ENCODE assay signal across 1 cellular context in the genomic region with DNA sequence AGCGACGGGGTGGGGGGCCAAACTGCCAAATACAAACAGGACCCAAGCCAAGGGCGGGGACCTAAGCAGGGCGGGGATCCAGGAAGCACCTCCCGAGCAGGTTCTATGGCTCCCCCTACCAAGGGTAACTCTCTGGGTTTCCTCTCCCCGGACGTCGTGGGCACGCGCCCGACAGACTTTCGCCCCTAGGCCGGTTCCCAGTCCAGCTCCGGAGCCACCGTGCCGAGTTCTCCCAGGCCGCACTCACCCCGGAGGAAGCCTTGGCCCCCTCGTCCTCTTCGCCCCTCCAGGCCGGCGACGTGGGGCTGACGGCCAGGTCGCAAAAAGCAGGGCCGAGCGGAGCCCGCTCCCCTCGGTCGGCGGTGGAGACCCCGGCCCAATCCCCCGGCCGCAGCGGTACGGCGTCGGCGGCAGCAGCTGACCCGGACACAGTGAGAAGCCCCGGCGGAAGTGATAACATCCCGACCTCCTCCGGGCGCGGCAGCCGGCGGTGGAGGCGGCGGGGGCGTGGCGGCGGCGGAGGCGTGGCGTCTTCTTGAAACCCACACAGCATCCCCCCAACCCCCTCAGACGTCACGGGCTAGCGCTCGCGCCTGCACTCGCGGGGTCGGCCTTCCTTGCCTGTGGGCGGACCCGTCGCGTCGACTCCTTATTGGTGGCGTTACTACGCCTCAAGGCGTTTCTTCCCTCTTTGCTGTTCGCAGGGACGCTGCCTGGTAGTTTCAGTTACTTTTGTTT.
TF ChIP-seq lines count a peak whose summit lies in the region.

A gene with protein sequence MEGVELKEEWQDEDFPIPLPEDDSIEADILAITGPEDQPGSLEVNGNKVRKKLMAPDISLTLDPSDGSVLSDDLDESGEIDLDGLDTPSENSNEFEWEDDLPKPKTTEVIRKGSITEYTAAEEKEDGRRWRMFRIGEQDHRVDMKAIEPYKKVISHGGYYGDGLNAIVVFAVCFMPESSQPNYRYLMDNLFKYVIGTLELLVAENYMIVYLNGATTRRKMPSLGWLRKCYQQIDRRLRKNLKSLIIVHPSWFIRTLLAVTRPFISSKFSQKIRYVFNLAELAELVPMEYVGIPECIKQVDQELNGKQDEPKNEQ (minus strand): TSS at position 433 of the 738 bp plus-strand sequence. CDS start 6,863 bp downstream, outside the sequence.

TF ChIP-seq in GM23338, 12 proteins besides CTCF, POLR2A, EP300 and RAD21 (continued from another document):
- TF ChIP-seq ZNF462 (CRISPR knock-in tag; IDR thresholded peaks at IDR 0.05): no peak
- no peak for TF ChIP-seq EZH2phosphoT487 (IDR thresholded peaks at IDR 0.05; ENCODE audit: unreplicated experiment)
- no peak for TF ChIP-seq NANOG (IDR thresholded peaks at IDR 0.05; ENCODE audit: borderline replicate concordance)
- TF ChIP-seq, protein P1, sequence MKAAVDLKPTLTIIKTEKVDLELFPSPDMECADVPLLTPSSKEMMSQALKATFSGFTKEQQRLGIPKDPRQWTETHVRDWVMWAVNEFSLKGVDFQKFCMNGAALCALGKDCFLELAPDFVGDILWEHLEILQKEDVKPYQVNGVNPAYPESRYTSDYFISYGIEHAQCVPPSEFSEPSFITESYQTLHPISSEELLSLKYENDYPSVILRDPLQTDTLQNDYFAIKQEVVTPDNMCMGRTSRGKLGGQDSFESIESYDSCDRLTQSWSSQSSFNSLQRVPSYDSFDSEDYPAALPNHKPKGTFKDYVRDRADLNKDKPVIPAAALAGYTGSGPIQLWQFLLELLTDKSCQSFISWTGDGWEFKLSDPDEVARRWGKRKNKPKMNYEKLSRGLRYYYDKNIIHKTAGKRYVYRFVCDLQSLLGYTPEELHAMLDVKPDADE (IDR thresholded peaks at IDR 0.05): peak; percentile 86
- TF ChIP-seq STAT1 (IDR thresholded peaks at IDR 0.05; ENCODE audit: unreplicated experiment): no peak
- no peak for TF ChIP-seq EZH2 (IDR thresholded peaks at IDR 0.05; ENCODE audit: low read depth, unreplicated experiment)
- TF ChIP-seq ZNF331 (CRISPR knock-in tag; IDR thresholded peaks at IDR 0.05; ENCODE audit: low read depth): no peak
- no peak for TF ChIP-seq ZNF114 (CRISPR knock-in tag; IDR thresholded peaks at IDR 0.05)
- TF ChIP-seq JUNB (IDR thresholded peaks at IDR 0.05; ENCODE audit: unreplicated experiment): no peak
- TF ChIP-seq, protein P2, sequence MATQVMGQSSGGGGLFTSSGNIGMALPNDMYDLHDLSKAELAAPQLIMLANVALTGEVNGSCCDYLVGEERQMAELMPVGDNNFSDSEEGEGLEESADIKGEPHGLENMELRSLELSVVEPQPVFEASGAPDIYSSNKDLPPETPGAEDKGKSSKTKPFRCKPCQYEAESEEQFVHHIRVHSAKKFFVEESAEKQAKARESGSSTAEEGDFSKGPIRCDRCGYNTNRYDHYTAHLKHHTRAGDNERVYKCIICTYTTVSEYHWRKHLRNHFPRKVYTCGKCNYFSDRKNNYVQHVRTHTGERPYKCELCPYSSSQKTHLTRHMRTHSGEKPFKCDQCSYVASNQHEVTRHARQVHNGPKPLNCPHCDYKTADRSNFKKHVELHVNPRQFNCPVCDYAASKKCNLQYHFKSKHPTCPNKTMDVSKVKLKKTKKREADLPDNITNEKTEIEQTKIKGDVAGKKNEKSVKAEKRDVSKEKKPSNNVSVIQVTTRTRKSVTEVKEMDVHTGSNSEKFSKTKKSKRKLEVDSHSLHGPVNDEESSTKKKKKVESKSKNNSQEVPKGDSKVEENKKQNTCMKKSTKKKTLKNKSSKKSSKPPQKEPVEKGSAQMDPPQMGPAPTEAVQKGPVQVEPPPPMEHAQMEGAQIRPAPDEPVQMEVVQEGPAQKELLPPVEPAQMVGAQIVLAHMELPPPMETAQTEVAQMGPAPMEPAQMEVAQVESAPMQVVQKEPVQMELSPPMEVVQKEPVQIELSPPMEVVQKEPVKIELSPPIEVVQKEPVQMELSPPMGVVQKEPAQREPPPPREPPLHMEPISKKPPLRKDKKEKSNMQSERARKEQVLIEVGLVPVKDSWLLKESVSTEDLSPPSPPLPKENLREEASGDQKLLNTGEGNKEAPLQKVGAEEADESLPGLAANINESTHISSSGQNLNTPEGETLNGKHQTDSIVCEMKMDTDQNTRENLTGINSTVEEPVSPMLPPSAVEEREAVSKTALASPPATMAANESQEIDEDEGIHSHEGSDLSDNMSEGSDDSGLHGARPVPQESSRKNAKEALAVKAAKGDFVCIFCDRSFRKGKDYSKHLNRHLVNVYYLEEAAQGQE (IDR thresholded peaks at IDR 0.05; ENCODE audit: unreplicated experiment): no peak
- TF ChIP-seq POLR2AphosphoS5 (IDR thresholded peaks at IDR 0.05; ENCODE audit: low read depth): peak; percentile 94
